8 cellular contexts compared by ENCODE assay signal in the genomic region with DNA sequence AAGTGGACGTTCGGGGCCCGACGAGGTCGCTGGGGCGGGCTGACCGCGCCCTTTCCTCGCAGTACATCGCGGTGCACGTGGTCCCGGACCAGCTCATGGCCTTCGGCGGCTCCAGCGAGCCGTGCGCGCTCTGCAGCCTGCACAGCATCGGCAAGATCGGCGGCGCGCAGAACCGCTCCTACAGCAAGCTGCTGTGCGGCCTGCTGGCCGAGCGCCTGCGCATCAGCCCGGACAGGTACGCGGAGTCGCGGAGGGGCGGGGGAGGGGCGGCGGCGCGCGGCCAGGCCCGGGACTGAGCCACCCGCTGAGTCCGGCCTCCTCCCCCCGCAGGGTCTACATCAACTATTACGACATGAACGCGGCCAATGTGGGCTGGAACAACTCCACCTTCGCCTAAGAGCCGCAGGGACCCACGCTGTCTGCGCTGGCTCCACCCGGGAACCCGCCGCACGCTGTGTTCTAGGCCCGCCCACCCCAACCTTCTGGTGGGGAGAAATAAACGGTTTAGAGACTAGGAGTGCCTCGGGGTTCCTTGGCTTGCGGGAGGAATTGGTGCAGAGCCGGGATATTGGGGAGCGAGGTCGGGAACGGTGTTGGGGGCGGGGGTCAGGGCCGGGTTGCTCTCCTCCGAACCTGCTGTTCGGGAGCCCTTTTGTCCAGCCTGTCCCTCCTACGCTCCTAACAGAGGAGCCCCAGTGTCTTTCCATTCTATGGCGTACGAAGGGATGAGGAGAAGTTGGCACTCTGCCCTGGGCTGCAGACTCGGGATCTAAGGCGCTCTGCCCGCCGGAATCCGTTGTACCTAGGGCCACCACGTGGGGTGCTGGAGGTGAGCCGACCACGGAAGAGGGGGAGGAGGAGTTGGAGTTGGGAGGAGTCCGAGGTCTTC. TPM values are rescaled to one million over a fixed set of nuclear protein-coding genes. Genes with fewer than 3 reads are reported as not detected.
A peak's percentile ranks its signal among the peaks of the same experiment; 100 is the strongest.
DNase-seq lines count a peak whose midpoint lies in the region; ATAC-seq lines count a peak whose summit lies in the region.

No MANE protein-coding gene starts in this region.

- peaks cover 46% of the 10 kb centered on the region for H3K4me1 Mint-ChIP-seq in activated CD8-positive, alpha-beta T cell treated with anti-CD3 and anti-CD28 coated beads, Interleukin-2, amount 10 ng/mL, durations not matched to agents 7 days and 5 days (ENCODE audit: low read depth)
- H3K4me1 Mint-ChIP-seq in memory B cell = peaks cover 31% of the 10 kb centered on the region

- no peaks in the 10 kb centered on the region for H3K9me3 Mint-ChIP-seq in activated CD8-positive, alpha-beta T cell treated with anti-CD3 and anti-CD28 coated beads, Interleukin-2, amount 10 ng/mL, durations not matched to agents 7 days and 5 days (ENCODE audit: insufficient read depth)
- peaks cover 3% of the 10 kb centered on the region for H3K9me3 Mint-ChIP-seq in memory B cell

- peaks cover 17% of the 10 kb centered on the region for H3K4me1 ChIP-seq in effector memory CD4-positive, alpha-beta T cell (ENCODE audit: control insufficient read depth, insufficient read depth, low read length, poor library complexity, severe bottlenecking)

- peaks cover 17% of the 10 kb centered on the region for H3K36me3 ChIP-seq in effector memory CD4-positive, alpha-beta T cell (ENCODE audit: control insufficient read depth, insufficient read depth, low read length)

- peak overlapping the region; percentile 85 for H3K27ac ChIP-seq in effector memory CD4-positive, alpha-beta T cell (ENCODE audit: insufficient read depth, low read length, poor library complexity, severe bottlenecking)

- DNase-seq in A172 (ENCODE audit: low spot score) (peak; percentile 37), NCI-H774 (lab: John Stamatoyannopoulos, UW) (peak; percentile 64), memory B cell (ENCODE audit: low spot score in 2 of 2) (peak; percentile 52 to 63)
- peak; percentile 83 for DNase-seq in activated CD8-positive, alpha-beta T cell treated with anti-CD3 and anti-CD28 coated beads, Interleukin-2, amount 10 ng/mL, durations not matched to agents 7 days and 5 days
- DNase-seq in effector memory CD4-positive, alpha-beta T cell = peak; percentile 32 to 56 (median 36)
- DNase-seq in stimulated activated CD8-positive, alpha-beta memory T cell treated with anti-CD3 and anti-CD28 coated beads, Interleukin-12 subunit alpha, Interleukin-12 subunit beta, amount 100 ng/mL, for 4 hours (ENCODE audit: low read depth) = peak; percentile 54

- ATAC-seq in GM18520 (IDR thresholded peaks at IDR 0.05; ENCODE audit: unreplicated experiment) (peak; percentile 5), HG03432 (IDR thresholded peaks at IDR 0.05; ENCODE audit: unreplicated experiment) (peak; percentile 35), memory B cell (ENCODE audit: low read depth) (peak; percentile 49)
- peak; percentile 41 for ATAC-seq in activated CD8-positive, alpha-beta T cell treated with anti-CD3 and anti-CD28 coated beads, Interleukin-2, amount 10 ng/mL, durations not matched to agents 7 days and 5 days

- POLR2A ChIA-PET in activated CD8-positive, alpha-beta T cell treated with anti-CD3 and anti-CD28 coated beads, Interleukin-2, amount 10 ng/mL, durations not matched to agents 7 days and 5 days (lab: Charles Lee) = interaction anchor here (0.6 to 2.0 kb wide), 14 partner anchors 8 to 533 kb away, joined by 3 to 39 read pairs (median 4); a partner anchor contains a TSS

- peak overlapping the region; percentile 97 for H3K4me3 Mint-ChIP-seq in activated CD8-positive, alpha-beta T cell treated with anti-CD3 and anti-CD28 coated beads, Interleukin-2, amount 10 ng/mL, durations not matched to agents 7 days and 5 days
- peak overlapping the region; percentile 99 for H3K4me3 Mint-ChIP-seq in memory B cell

- H3K4me3 ChIP-seq in effector memory CD4-positive, alpha-beta T cell (ENCODE audit: insufficient read depth, low read depth, low read length, poor library complexity, severe bottlenecking) = peak overlapping the region; percentile 86

- no peaks in the 10 kb centered on the region for H3K9me3 ChIP-seq in effector memory CD4-positive, alpha-beta T cell (ENCODE audit: control insufficient read depth, low read length)

- H3K36me3 Mint-ChIP-seq in activated CD8-positive, alpha-beta T cell treated with anti-CD3 and anti-CD28 coated beads, Interleukin-2, amount 10 ng/mL, durations not matched to agents 7 days and 5 days (ENCODE audit: low read depth) = peaks cover 51% of the 10 kb centered on the region
- peaks cover 16% of the 10 kb centered on the region for H3K36me3 Mint-ChIP-seq in memory B cell

- no peaks in the 10 kb centered on the region for H3K27me3 Mint-ChIP-seq in activated CD8-positive, alpha-beta T cell treated with anti-CD3 and anti-CD28 coated beads, Interleukin-2, amount 10 ng/mL, durations not matched to agents 7 days and 5 days (ENCODE audit: low read depth)
- H3K27me3 Mint-ChIP-seq in memory B cell = no peaks in the 10 kb centered on the region

- CTCF ChIA-PET in activated CD8-positive, alpha-beta T cell treated with anti-CD3 and anti-CD28 coated beads, Interleukin-2, amount 10 ng/mL, durations not matched to agents 7 days and 5 days (lab: Charles Lee) = interaction anchor here (0.7 to 3.2 kb wide), 29 partner anchors 9 to 327 kb away, joined by 3 to 54 read pairs (median 5); a partner anchor contains a TSS

- H3K27ac Mint-ChIP-seq in activated CD8-positive, alpha-beta T cell treated with anti-CD3 and anti-CD28 coated beads, Interleukin-2, amount 10 ng/mL, durations not matched to agents 7 days and 5 days = peak overlapping the region; percentile 99
- H3K27ac Mint-ChIP-seq in memory B cell = peak overlapping the region; percentile 96

- no peaks in the 10 kb centered on the region for H3K27me3 ChIP-seq in effector memory CD4-positive, alpha-beta T cell (replicated peaks; ENCODE audit: control insufficient read depth, insufficient read depth, low read length, poor library complexity, severe bottlenecking)

RNA-seq across cellular contexts. Expression of a gene that starts 0.8 kb away (rescaled TPM):
- 136 and 143 TPM in 2 replicates for total RNA-seq in A172 (2014; rRNA removed; shearing (Covaris generic))
- total RNA-seq in activated CD8-positive, alpha-beta T cell treated with anti-CD3 and anti-CD28 coated beads, Interleukin-2, amount 10 ng/mL, durations not matched to agents 7 days and 5 days = 1,000 to 10,000 TPM; 1,002 to 1,009 TPM

RNA-seq across cellular contexts. Expression of a gene that starts 37.3 kb away (rescaled TPM):
- total RNA-seq in A172 (2014; rRNA removed; shearing (Covaris generic)) = 6.8 and 8.2 TPM in 2 replicates
- 1 to 10 TPM; 6.7 to 7.9 TPM for total RNA-seq in activated CD8-positive, alpha-beta T cell treated with anti-CD3 and anti-CD28 coated beads, Interleukin-2, amount 10 ng/mL, durations not matched to agents 7 days and 5 days

RNA-seq across cellular contexts. Expression of a gene that starts 56.1 kb away (rescaled TPM):
- total RNA-seq in A172 (2014; rRNA removed; shearing (Covaris generic)) = 0.79 and 1.7 TPM in 2 replicates
- 1 to 10 TPM; 8.1 to 10.0 TPM for total RNA-seq in activated CD8-positive, alpha-beta T cell treated with anti-CD3 and anti-CD28 coated beads, Interleukin-2, amount 10 ng/mL, durations not matched to agents 7 days and 5 days

Comparison
In these comparisons a context has a peak if more than half of its experiments do, and no peak if none do; other contexts are left out.
1. Peak in every context shown above with its lines: DNase-seq, ATAC-seq, H3K4me3 ChIP-seq and H3K27ac ChIP-seq.